In the genomic region with DNA sequence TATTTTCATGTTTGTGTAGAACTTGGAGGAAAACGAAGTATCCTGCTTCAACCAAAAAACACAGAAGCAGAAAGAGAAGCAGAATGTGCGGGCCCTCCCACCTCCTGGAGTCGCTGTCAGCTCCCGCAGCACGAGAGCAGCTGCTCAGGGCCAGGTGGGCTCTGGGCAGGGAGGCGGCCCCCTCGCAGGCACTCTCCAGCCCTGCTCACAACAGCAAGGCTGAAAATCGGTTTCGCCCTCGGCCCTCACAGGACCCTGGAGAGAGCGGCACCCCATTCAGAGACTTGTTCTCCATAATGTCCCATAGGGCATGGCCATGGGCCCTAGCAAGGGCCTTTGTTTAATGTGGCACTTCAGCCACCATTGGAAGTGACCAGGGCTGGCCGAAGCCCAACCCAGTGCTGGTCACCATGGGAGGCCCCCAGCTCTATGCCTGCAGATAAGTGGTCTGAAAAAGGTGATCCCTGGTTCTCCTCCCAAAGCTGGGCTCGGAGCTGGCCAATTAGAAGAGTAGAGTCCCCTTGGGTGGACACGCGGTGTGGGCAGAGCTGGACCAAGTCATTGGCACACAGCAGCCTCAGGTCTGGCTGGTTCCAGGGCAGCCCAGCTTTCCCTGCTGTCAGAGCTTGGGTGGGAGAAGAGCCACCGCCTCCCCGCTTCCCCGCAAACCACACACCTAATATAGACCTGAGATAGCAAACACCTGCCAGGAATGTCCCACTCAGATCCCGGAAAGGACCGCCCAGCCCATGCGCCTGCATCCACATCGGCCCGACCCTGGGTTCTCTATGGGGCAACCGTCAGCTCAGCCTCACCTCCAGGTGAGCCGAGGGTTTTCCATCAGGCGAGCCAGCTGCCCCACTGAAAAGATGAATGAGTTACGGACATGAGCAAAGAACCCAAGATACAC, we compare ENCODE assay signal across 18 cellular contexts.
DNase-seq lines count a peak whose midpoint lies in the region; ATAC-seq and TF ChIP-seq lines count a peak whose summit lies in the region.
"Had no signal": no experiment of that assay in that cellular context is flagged by ENCODE, and none has a peak within 500 bp of the region (broad histone marks: within the 10 kb centered on the region; RNA-seq: fewer than 3 reads in every experiment).

No MANE protein-coding gene starts in this region.

- no peaks in the 10 kb centered on the region for H3K4me1 ChIP-seq in lower lobe of right lung

- no peaks in the 10 kb centered on the region for H3K9me3 ChIP-seq in lower lobe of right lung

- no peak for TF ChIP-seq CTCF in lower lobe of right lung (IDR thresholded peaks at IDR 0.05)

- peak; percentile 9 for DNase-seq in NCI-H82 (lab: John Stamatoyannopoulos, UW)
- DNase-seq in NCI-H82 treated with DMSO at 0.1 percent for 48 hours (lab: John Stamatoyannopoulos, UW; ENCODE audit: unreplicated experiment): no peak
- DNase-seq in NCI-H146 treated with DMSO at 0.1 percent for 48 hours (lab: John Stamatoyannopoulos, UW; ENCODE audit: unreplicated experiment): peak; percentile 45
- DNase-seq in lower lobe of right lung: peak; percentile 32
- DNase-seq in NCI-H1105 (lab: John Stamatoyannopoulos, UW): no peak
- DNase-seq in T-helper 9 cell: no peak
- DNase-seq: 8988T; AML-193; C1 segment of cervical spinal cord; Calu3; CD4-positive, alpha-beta T cell; DMS 273 treated with DMSO at 0.1 percent for 48 hours; DMS79; H7; IMR-90 had no signal

- intact Hi-C loops in lower lobe of right lung (cut with DNase I): no loop called here

- no peaks in the 10 kb centered on the region for H3K27me3 ChIP-seq in lower lobe of right lung (ENCODE audit: low read depth)

- no peaks in the 10 kb centered on the region for H3K36me3 ChIP-seq in lower lobe of right lung

- ATAC-seq in lower lobe of right lung (no peak), GM21825 (IDR thresholded peaks at IDR 0.05; ENCODE audit: unreplicated experiment) (no peak)
- ATAC-seq: GM12878, GM23338 had no signal

- no peak overlapping the region for H3K4me3 ChIP-seq in lower lobe of right lung
- H3K4me3 ChIP-seq: GM12878, GM23338 had no signal

- no peak overlapping the region for H3K27ac ChIP-seq in lower lobe of right lung

Comparison
In these comparisons a context has a peak if more than half of its experiments do, and no peak if none do; other contexts are left out.
1. DNase-seq: peak in NCI-H82 (single experiment), NCI-H146 treated with DMSO at 0.1 percent for 48 hours (single experiment) and lower lobe of right lung (single experiment); none in NCI-H82 treated with DMSO at 0.1 percent for 48 hours (single experiment), NCI-H1105 (single experiment) and T-helper 9 cell (single experiment).